In the genomic region with DNA sequence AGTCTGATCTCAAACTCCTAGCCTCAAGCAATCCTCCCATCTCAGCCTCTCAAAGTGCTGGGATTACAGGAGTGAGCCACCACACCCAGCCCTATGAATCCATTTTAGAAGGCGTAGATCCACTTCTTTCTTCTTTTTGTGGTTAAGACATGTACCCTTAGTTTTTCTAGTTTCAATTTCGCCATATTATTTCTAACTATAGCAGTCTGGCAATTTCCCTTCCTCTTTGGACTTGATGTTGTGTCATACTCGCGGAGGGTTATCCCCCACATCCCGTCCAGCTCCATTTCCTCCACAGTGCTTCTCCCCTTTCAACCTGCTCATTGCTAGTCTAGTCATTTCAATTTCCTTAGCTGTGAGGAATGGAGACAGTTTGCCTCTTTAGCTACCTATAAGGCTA, we compare ENCODE assay signal across 14 cellular contexts. TPM values are rescaled to one million over a fixed set of nuclear protein-coding genes. Genes with fewer than 3 reads are reported as not detected.
DNase-seq lines count a peak whose midpoint lies in the region; ATAC-seq and TF ChIP-seq lines count a peak whose summit lies in the region.
"Had no signal": no experiment of that assay in that cellular context is flagged by ENCODE, and none has a peak within 500 bp of the region (broad histone marks: within the 10 kb centered on the region; RNA-seq: fewer than 3 reads in every experiment).

No MANE protein-coding gene starts in this region.

- H3K27me3 Mint-ChIP-seq in CD14-positive monocyte (ENCODE audit: low read depth in 3 of 3) = no peaks in the 10 kb centered on the region
- H3K27me3 Mint-ChIP-seq in activated naive CD8-positive, alpha-beta T cell treated with anti-CD3 and anti-CD28 coated beads for 36 hours = no peaks in the 10 kb centered on the region

- ATAC-seq in GM19467 (IDR thresholded peaks at IDR 0.05; ENCODE audit: unreplicated experiment) = peak; percentile 37
- peak; percentile 44 for ATAC-seq in HG03196 (IDR thresholded peaks at IDR 0.05; ENCODE audit: unreplicated experiment)
- ATAC-seq: activated CD8-positive, alpha-beta memory T cell treated with anti-CD3 and anti-CD28 coated beads, Interleukin-2, amount 10 ng/mL, durations not matched to agents 7 days and 5 days had no signal

- peaks cover 90% of the 10 kb centered on the region for H3K4me1 Mint-ChIP-seq in CD14-positive monocyte
- H3K4me1 Mint-ChIP-seq in activated naive CD8-positive, alpha-beta T cell treated with anti-CD3 and anti-CD28 coated beads for 36 hours = peaks cover 35% of the 10 kb centered on the region

- TF ChIP-seq CTCF in CD14-positive monocyte (IDR thresholded peaks at IDR 0.05) = no peak

- peaks cover 0 to 7% (median 0%) of the 10 kb centered on the region in 7 donors for H3K9me3 Mint-ChIP-seq in CD14-positive monocyte
- H3K9me3 Mint-ChIP-seq in activated naive CD8-positive, alpha-beta T cell treated with anti-CD3 and anti-CD28 coated beads for 36 hours = no peaks in the 10 kb centered on the region
- H3K9me3 Mint-ChIP-seq: H9, nephron had no signal

- intact Hi-C loops in CD14-positive monocyte (cut with micrococcal nuclease) = loop anchor here in 1 of 2 donors (2.0 kb wide), 1 partner anchor 13 kb away; no protein-coding TSS in a partner anchor

- peak overlapping the region; percentile 83 to 97 (median 94) for H3K27ac Mint-ChIP-seq in CD14-positive monocyte
- no peak overlapping the region for H3K27ac Mint-ChIP-seq in activated naive CD8-positive, alpha-beta T cell treated with anti-CD3 and anti-CD28 coated beads for 36 hours
- H3K27ac Mint-ChIP-seq: activated CD8-positive, alpha-beta memory T cell treated with anti-CD3 and anti-CD28 coated beads, Interleukin-2, amount 10 ng/mL, durations not matched to agents 7 days and 5 days; H9; nephron had no signal

- H3K36me3 Mint-ChIP-seq in CD14-positive monocyte = no peaks in the 10 kb centered on the region
- H3K36me3 Mint-ChIP-seq in activated naive CD8-positive, alpha-beta T cell treated with anti-CD3 and anti-CD28 coated beads for 36 hours = peaks cover 3% of the 10 kb centered on the region
- H3K36me3 Mint-ChIP-seq: activated CD8-positive, alpha-beta memory T cell treated with anti-CD3 and anti-CD28 coated beads, Interleukin-2, amount 10 ng/mL, durations not matched to agents 7 days and 5 days had no signal

- peak overlapping the region; percentile 3 to 69 for H3K4me3 Mint-ChIP-seq in CD14-positive monocyte
- no peak overlapping the region for H3K4me3 Mint-ChIP-seq in activated naive CD8-positive, alpha-beta T cell treated with anti-CD3 and anti-CD28 coated beads for 36 hours
- H3K4me3 Mint-ChIP-seq: activated CD8-positive, alpha-beta memory T cell treated with anti-CD3 and anti-CD28 coated beads, Interleukin-2, amount 10 ng/mL, durations not matched to agents 7 days and 5 days; H9; nephron had no signal

- peak; percentile 75 for DNase-seq in CD14-positive monocyte (ENCODE audit: low spot score)
- peak; percentile 97 for DNase-seq in SKM-1 treated with dmso at 0.1 percent for 144 hours (lab: John Stamatoyannopoulos, UW; ENCODE audit: unreplicated experiment)
- no peak for DNase-seq in epidermal melanocyte (ENCODE audit: insufficient read length, low spot score)
- DNase-seq in GM19240 (ENCODE audit: insufficient read length, low spot score) = no peak
- DNase-seq in activated naive CD8-positive, alpha-beta T cell treated with anti-CD3 and anti-CD28 coated beads for 36 hours = no peak
- no peak for DNase-seq in NCI-H146 treated with DMSO at 0.1 percent for 48 hours (lab: John Stamatoyannopoulos, UW; ENCODE audit: unreplicated experiment)
- DNase-seq: activated CD8-positive, alpha-beta memory T cell treated with anti-CD3 and anti-CD28 coated beads, Interleukin-2, amount 10 ng/mL, durations not matched to agents 7 days and 5 days; anterior cingulate cortex; H9; NCI-H510A; T-helper 1 cell had no signal

RNA-seq across cellular contexts. Expression of gene LRRC8D, which starts 5.2 kb away (rescaled TPM):
- polyA plus RNA-seq in CD14-positive monocyte = 10 to 100 TPM; 28.0 to 42.9 TPM
- total RNA-seq in activated naive CD8-positive, alpha-beta T cell treated with anti-CD3 and anti-CD28 coated beads for 36 hours = 10 to 100 TPM; 37.7 to 41.2 TPM

Comparison
In these comparisons a context has a peak if more than half of its experiments do, and no peak if none do; other contexts are left out.
1. DNase-seq: peak in CD14-positive monocyte (single experiment) and SKM-1 treated with dmso at 0.1 percent for 144 hours (single experiment); none in epidermal melanocyte (single experiment), GM19240 (single experiment), activated naive CD8-positive, alpha-beta T cell treated with anti-CD3 and anti-CD28 coated beads for 36 hours (single experiment) and NCI-H146 treated with DMSO at 0.1 percent for 48 hours (single experiment).